In genomic region chr1:210697185-210697584, GRCh38 we compare ENCODE assay signal across 1 cellular context.
TF ChIP-seq lines count a peak whose summit lies in the region.

No MANE protein-coding gene starts in this region.

TF ChIP-seq in GM12878, 131 proteins besides CTCF, POLR2A, EP300 and RAD21 (continued from another document):
- TF ChIP-seq BCL3 (IDR thresholded peaks at IDR 0.05; ENCODE audit: borderline replicate concordance, insufficient read depth, low read depth, low read length, poor library complexity, severe bottlenecking) (no peak), ASH2L (IDR thresholded peaks at IDR 0.05; ENCODE audit: borderline replicate concordance, low read depth) (no peak)
